Comparison of ENCODE assay signal across 1 cellular context in the genomic region with DNA sequence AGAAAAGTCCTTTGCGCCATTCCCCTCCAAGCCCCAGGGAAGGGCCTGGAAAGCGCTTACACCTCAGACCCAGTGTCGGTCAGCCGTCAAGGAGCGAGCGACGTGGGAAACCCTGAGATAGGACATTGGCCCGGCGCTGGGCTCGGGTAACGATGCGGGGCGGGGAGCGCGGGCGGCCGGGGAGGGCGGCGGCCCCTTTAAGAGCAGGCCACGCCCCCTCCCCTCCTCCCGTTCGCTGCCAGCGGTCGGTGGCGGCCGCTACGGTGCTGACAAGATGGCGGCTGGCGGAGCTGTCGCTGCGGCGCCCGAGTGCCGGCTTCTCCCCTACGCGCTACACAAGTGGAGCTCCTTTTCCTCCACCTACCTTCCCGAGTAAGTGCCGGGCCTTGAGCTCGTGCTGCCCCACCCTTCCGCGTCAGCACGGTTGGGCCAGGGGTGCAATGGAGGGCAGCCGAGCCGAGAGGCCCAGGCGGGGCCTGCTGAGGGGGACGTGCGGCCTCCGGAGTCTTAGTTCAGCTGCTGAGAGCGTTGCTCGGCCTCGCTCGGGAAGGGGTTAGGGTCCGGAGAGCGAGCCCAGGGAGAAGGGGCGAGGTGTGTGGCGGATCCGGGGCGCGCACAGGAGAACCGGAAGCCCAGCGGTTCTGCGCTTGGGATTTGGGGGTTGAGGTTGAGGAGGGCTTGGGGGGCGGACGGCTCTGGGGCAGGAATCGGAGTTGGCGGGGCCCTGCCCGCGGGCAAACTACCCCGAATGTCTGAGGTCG.
TF ChIP-seq lines count a peak whose summit lies in the region.

TSS of gene MKLN1 (plus strand) at position 251 of the 761 bp plus-strand sequence. CDS start at position 275, 24 bp downstream.

TF ChIP-seq in HepG2, 621 proteins besides CTCF, POLR2A, EP300 and RAD21 (continued from another document):
- TF ChIP-seq, protein P1, sequence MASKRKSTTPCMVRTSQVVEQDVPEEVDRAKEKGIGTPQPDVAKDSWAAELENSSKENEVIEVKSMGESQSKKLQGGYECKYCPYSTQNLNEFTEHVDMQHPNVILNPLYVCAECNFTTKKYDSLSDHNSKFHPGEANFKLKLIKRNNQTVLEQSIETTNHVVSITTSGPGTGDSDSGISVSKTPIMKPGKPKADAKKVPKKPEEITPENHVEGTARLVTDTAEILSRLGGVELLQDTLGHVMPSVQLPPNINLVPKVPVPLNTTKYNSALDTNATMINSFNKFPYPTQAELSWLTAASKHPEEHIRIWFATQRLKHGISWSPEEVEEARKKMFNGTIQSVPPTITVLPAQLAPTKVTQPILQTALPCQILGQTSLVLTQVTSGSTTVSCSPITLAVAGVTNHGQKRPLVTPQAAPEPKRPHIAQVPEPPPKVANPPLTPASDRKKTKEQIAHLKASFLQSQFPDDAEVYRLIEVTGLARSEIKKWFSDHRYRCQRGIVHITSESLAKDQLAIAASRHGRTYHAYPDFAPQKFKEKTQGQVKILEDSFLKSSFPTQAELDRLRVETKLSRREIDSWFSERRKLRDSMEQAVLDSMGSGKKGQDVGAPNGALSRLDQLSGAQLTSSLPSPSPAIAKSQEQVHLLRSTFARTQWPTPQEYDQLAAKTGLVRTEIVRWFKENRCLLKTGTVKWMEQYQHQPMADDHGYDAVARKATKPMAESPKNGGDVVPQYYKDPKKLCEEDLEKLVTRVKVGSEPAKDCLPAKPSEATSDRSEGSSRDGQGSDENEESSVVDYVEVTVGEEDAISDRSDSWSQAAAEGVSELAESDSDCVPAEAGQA (IDR thresholded peaks at IDR 0.05; ENCODE audit: low read depth) = peak; percentile 50; the same call in 1 of the 2 replicates
- TF ChIP-seq, protein P1 (CRISPR knock-in tag; IDR thresholded peaks at IDR 0.05; ENCODE audit: borderline replicate concordance) = no peak
- peak; percentile 43; the same call in 1 of the 2 replicates for TF ChIP-seq ZNF605 (CRISPR knock-in tag; IDR thresholded peaks at IDR 0.05)
- peak; percentile 61; the same call in 1 of the 2 replicates for TF ChIP-seq ZNF383 (CRISPR knock-in tag; IDR thresholded peaks at IDR 0.05; ENCODE audit: borderline replicate concordance)
- peak; percentile 85 for TF ChIP-seq ZNF563 (CRISPR knock-in tag; IDR thresholded peaks at IDR 0.05)
